Comparison of ENCODE assay signal across 10 cellular contexts in the genomic region with DNA sequence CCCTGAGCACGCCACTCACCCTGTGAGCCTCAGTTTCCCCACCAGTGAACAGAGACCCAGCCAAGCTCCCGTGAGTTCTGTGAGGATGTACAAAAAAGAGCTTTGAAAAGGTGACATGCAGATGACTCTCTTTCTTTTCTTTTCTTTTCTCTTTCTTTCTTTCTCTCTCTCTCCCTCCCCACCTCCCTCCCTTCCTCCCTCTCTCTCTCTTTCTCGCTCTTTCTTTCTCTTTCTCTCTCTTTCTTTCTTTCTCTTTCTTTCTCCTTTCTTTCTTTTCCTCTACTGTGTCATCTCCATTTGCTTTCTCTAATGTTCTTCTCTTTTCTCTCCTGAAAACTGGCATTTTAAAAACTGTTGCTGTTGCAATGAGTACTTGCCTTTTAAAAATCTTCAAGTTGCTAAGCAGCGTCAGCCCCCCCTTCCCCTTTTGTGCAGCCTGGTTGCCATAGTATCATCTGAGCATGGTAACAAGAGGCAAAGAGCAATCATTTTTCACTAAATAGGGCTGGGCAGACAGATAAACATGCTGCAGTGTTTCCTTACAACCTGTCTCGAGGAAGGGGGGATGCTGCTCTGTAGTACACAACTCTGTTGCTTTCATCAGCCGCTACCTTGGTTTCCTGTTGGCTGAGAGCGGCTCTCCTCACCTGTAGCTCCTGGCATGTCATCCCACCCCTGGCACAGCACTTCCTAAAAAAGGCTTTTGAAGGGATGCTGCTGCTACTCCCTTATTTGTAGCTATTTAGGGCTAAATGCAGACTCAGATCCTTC.
DNase-seq lines count a peak whose midpoint lies in the region; ATAC-seq lines count a peak whose summit lies in the region.
"Had no signal": no experiment of that assay in that cellular context is flagged by ENCODE, and none has a peak within 500 bp of the region (broad histone marks: within the 10 kb centered on the region; RNA-seq: fewer than 3 reads in every experiment).

No MANE protein-coding gene starts in this region.

- H3K9ac ChIP-seq in endocrine pancreas (ENCODE audit: control insufficient read depth, insufficient read depth, low read length) = peak overlapping the region; percentile 8

- H3K36me3 ChIP-seq in endocrine pancreas (ENCODE audit: control insufficient read depth, insufficient read depth, low read length) = no peaks in the 10 kb centered on the region

- peak overlapping the region; percentile 45 for H3K4me3 ChIP-seq in endocrine pancreas (ENCODE audit: control insufficient read depth, insufficient read depth, low read length)

- peaks cover 27% of the 10 kb centered on the region for H3K4me1 ChIP-seq in endocrine pancreas (ENCODE audit: control insufficient read depth, insufficient read depth, low read length)

- no peaks in the 10 kb centered on the region for H3K9me3 ChIP-seq in endocrine pancreas (ENCODE audit: control insufficient read depth, low read length)

- no peak for ATAC-seq in GM19328 (IDR thresholded peaks at IDR 0.05; ENCODE audit: unreplicated experiment)
- no peak for ATAC-seq in HG03196 (IDR thresholded peaks at IDR 0.05; ENCODE audit: unreplicated experiment)

- DNase-seq in HT-29 (ENCODE audit: low spot score) (peak; percentile 66), NCI-H345 (lab: John Stamatoyannopoulos, UW) (peak; percentile 51), occipital lobe (lab: John Stamatoyannopoulos, UW) (peak; percentile 20), SK-N-DZ (ENCODE audit: low spot score) (no peak), NCI-H1048 (lab: John Stamatoyannopoulos, UW) (no peak)
- DNase-seq: aorta, DMS79 had no signal

- H3K27me3 ChIP-seq in endocrine pancreas (ENCODE audit: control insufficient read depth, insufficient read depth, low read length) = no peaks in the 10 kb centered on the region

Comparison
In these comparisons a context has a peak if more than half of its experiments do, and no peak if none do; other contexts are left out.
1. DNase-seq: peak in HT-29 (single experiment), NCI-H345 (single experiment) and occipital lobe (single experiment); none in SK-N-DZ (single experiment) and NCI-H1048 (single experiment).